In the genomic region with DNA sequence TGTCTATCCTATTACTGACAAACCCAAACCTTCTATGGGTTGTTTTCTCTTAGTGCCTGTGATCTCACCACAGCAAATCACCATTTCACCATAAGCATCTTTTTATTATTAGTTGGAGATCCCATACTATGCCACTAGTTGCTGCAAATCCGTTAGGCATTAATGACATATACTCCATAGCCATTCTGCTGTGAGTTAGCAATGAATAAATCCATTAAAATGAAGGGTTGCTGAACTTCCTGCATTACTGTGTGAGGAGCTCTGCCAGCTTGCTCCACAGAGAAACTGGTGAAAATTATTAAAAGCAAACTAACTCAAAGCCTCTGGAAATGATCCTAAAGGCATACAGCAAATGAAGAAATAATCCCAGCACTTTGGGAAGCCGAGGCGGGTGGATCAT, we compare ENCODE assay signal across 1 cellular context.
TF ChIP-seq lines count a peak whose summit lies in the region.

No MANE protein-coding gene starts in this region.

TF ChIP-seq in IMR-90, 13 proteins besides CTCF, POLR2A, EP300 and RAD21:
- TF ChIP-seq SMC3 (IDR thresholded peaks at IDR 0.05; ENCODE audit: low read depth, low read length): no peak
- no peak for TF ChIP-seq FOS (IDR thresholded peaks at IDR 0.05; ENCODE audit: low read depth, low read length)
- TF ChIP-seq MAZ (IDR thresholded peaks at IDR 0.05; ENCODE audit: borderline replicate concordance, low read depth, low read length): no peak
- TF ChIP-seq CEBPB (IDR thresholded peaks at IDR 0.05; ENCODE audit: low read depth, low read length): no peak
- no peak for TF ChIP-seq MAFK (IDR thresholded peaks at IDR 0.05; ENCODE audit: low read depth, low read length)
- TF ChIP-seq NFE2L2 (IDR thresholded peaks at IDR 0.05; ENCODE audit: low read depth, low read length): no peak
- no peak for TF ChIP-seq USF2 (IDR thresholded peaks at IDR 0.05; ENCODE audit: low read depth, low read length)
- TF ChIP-seq BHLHE40 (IDR thresholded peaks at IDR 0.05; ENCODE audit: low read depth, low read length): no peak
- no peak for TF ChIP-seq RCOR1 (IDR thresholded peaks at IDR 0.05; ENCODE audit: insufficient replicate concordance, low read length)
- TF ChIP-seq RFX5 (IDR thresholded peaks at IDR 0.05; ENCODE audit: low read depth, low read length): no peak
- TF ChIP-seq, protein P1, sequence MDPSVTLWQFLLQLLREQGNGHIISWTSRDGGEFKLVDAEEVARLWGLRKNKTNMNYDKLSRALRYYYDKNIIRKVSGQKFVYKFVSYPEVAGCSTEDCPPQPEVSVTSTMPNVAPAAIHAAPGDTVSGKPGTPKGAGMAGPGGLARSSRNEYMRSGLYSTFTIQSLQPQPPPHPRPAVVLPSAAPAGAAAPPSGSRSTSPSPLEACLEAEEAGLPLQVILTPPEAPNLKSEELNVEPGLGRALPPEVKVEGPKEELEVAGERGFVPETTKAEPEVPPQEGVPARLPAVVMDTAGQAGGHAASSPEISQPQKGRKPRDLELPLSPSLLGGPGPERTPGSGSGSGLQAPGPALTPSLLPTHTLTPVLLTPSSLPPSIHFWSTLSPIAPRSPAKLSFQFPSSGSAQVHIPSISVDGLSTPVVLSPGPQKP (IDR thresholded peaks at IDR 0.05; ENCODE audit: borderline replicate concordance, low read depth, low read length): no peak
- no peak for TF ChIP-seq CHD1 (IDR thresholded peaks at IDR 0.05; ENCODE audit: low read depth, low read length)
- no peak for TF ChIP-seq MXI1 (IDR thresholded peaks at IDR 0.05; ENCODE audit: borderline replicate concordance, low read depth, low read length)
